ENCODE assay signal across 21 cellular contexts in genomic region chr7:141451232-141451631, GRCh38.
"Had no signal": no experiment of that assay in that cellular context is flagged by ENCODE, and none has a peak within 500 bp of the region (broad histone marks: within the 10 kb centered on the region; RNA-seq: fewer than 3 reads in every experiment).

No MANE protein-coding gene starts in this region.

- H3K4me1 ChIP-seq: SJSA1 had no signal

- DNase-seq: Kasumi-1, MM.1S, NCI-H1092 treated with DMSO at 0.1 percent for 48 hours, NCI-H1436, NCI-H187, NCI-H2029, NCI-H2081 treated with DMSO at 0.1 percent for 48 hours, NCI-H2171, NCI-H226, NCI-H446, NCI-H510A, NCI-H524 treated with DMSO at 0.1 percent for 48 hours, NCI-H69, NCI-H774, Right ventricle myocardium superior, RPMI8226, SIG-M5 had no signal

- H3K9ac ChIP-seq: KMS-11 had no signal

- H3K9me3 ChIP-seq: SJSA1 had no signal

- H3K4me3 ChIP-seq: SJSA1, SK-N-MC had no signal

- H3K27ac ChIP-seq: KMS-11, SJSA1, SK-N-MC had no signal

- FAIRE-seq: RCC 7860 had no signal

- H3K27me3 ChIP-seq: SJSA1 had no signal

- H3K36me3 ChIP-seq: SJSA1 had no signal

- H3K4me2 ChIP-seq: KMS-11 had no signal
